In genomic region chr1:183289104-183289503, GRCh38 we compare ENCODE assay signal across 21 cellular contexts.
"Had no signal": no experiment of that assay in that cellular context is flagged by ENCODE, and none has a peak within 500 bp of the region (broad histone marks: within the 10 kb centered on the region; RNA-seq: fewer than 3 reads in every experiment).

No MANE protein-coding gene starts in this region.

- H3K4me1 Mint-ChIP-seq: activated CD4-positive, alpha-beta T cell treated with anti-CD3 and anti-CD28 coated beads for 36 hours; activated naive CD8-positive, alpha-beta T cell treated with anti-CD3 and anti-CD28 coated beads, Interleukin-2, amount 10 ng/mL, durations not matched to agents 7 days and 5 days had no signal

- H3K4me1 ChIP-seq: right lobe of liver had no signal

- ATAC-seq: activated CD4-positive, alpha-beta T cell treated with anti-CD3 and anti-CD28 coated beads for 36 hours; gastrocnemius medialis; right lobe of liver; WTC11 had no signal

- H3K36me3 ChIP-seq: gastrocnemius medialis, right lobe of liver, stomach had no signal

- H3K27ac Mint-ChIP-seq: activated CD4-positive, alpha-beta T cell treated with anti-CD3 and anti-CD28 coated beads for 36 hours; activated naive CD8-positive, alpha-beta T cell treated with anti-CD3 and anti-CD28 coated beads, Interleukin-2, amount 10 ng/mL, durations not matched to agents 7 days and 5 days; activated T-helper 1 cell treated with anti-CD3 and anti-CD28 coated beads, Interleukin-12 subunit alpha, Interleukin-12 subunit beta, Interleukin-2, Interleukin-4 antibody, amounts not matched to agents 30 ng/mL and 10 ng/mL and 1 ng/mL, durations not matched to agents 14 hours and 24 hours and 36 hours; WTC11 had no signal

- H3K27me3 ChIP-seq: gastrocnemius medialis, hepatocyte, right lobe of liver, stomach, testis had no signal

- H3K27me3 Mint-ChIP-seq: brain had no signal

- H3K4me3 Mint-ChIP-seq: activated CD4-positive, alpha-beta T cell treated with anti-CD3 and anti-CD28 coated beads for 36 hours; activated naive CD8-positive, alpha-beta T cell treated with anti-CD3 and anti-CD28 coated beads, Interleukin-2, amount 10 ng/mL, durations not matched to agents 7 days and 5 days; activated T-helper 1 cell treated with anti-CD3 and anti-CD28 coated beads, Interleukin-12 subunit alpha, Interleukin-12 subunit beta, Interleukin-2, Interleukin-4 antibody, amounts not matched to agents 30 ng/mL and 10 ng/mL and 1 ng/mL, durations not matched to agents 14 hours and 24 hours and 36 hours; brain; WTC11 had no signal

- H3K36me3 Mint-ChIP-seq: activated naive CD8-positive, alpha-beta T cell treated with anti-CD3 and anti-CD28 coated beads, Interleukin-2, amount 10 ng/mL, durations not matched to agents 7 days and 5 days had no signal

- DNase-seq: activated CD4-positive, alpha-beta T cell treated with anti-CD3 and anti-CD28 coated beads for 36 hours; activated CD4-positive, alpha-beta T cell treated with anti-CD3 and anti-CD28 coated beads, Interleukin-2, amount 50 U/mL, for 48 hours; activated naive CD8-positive, alpha-beta T cell treated with anti-CD3 and anti-CD28 coated beads, Interleukin-2, amount 10 ng/mL, durations not matched to agents 7 days and 5 days; activated T-cell treated with anti-CD3 and anti-CD28 coated beads for 4 hours; central memory CD4-positive, alpha-beta T cell; cortex of kidney; effector CD4-positive, alpha-beta T cell; gastrocnemius medialis; midbrain; psoas muscle; right lobe of liver; SK-N-SH; small intestine; stimulated activated CD4-positive, alpha-beta T cell treated with anti-CD3 and anti-CD28 coated beads, Interleukin-4, amount 100 ng/mL, for 1 hour; stomach; testis had no signal

- H3K9me3 ChIP-seq: gastrocnemius medialis, psoas muscle, right lobe of liver, SK-N-SH, stomach, testis had no signal

- H3K4me3 ChIP-seq: gastrocnemius medialis, hepatocyte, lung, psoas muscle, right lobe of liver, stomach, testis had no signal

- H3K9me3 Mint-ChIP-seq: activated naive CD8-positive, alpha-beta T cell treated with anti-CD3 and anti-CD28 coated beads, Interleukin-2, amount 10 ng/mL, durations not matched to agents 7 days and 5 days; activated T-helper 1 cell treated with anti-CD3 and anti-CD28 coated beads, Interleukin-12 subunit alpha, Interleukin-12 subunit beta, Interleukin-2, Interleukin-4 antibody, amounts not matched to agents 30 ng/mL and 10 ng/mL and 1 ng/mL, durations not matched to agents 14 hours and 24 hours and 36 hours had no signal

- H3K27ac ChIP-seq: gastrocnemius medialis, hepatocyte, psoas muscle, right lobe of liver, stomach, testis had no signal
